1 cellular context compared by ENCODE assay signal in genomic region chr11:130237282-130238006, GRCh38.
TF ChIP-seq lines count a peak whose summit lies in the region.

No MANE protein-coding gene starts in this region.

TF ChIP-seq in WTC11, 78 proteins besides CTCF, POLR2A, EP300 and RAD21 (continued from another document):
- no peak for TF ChIP-seq ZNF281 (CRISPR knock-in tag; IDR thresholded peaks at IDR 0.05)
- TF ChIP-seq MAX (CRISPR knock-in tag; IDR thresholded peaks at IDR 0.05) = no peak
- no peak for TF ChIP-seq ZNF121 (CRISPR knock-in tag; IDR thresholded peaks at IDR 0.05)
